Comparison of ENCODE assay signal across 8 cellular contexts in genomic region chrX:111812889-111813563, GRCh38.
"Had no signal": no experiment of that assay in that cellular context is flagged by ENCODE, and none has a peak within 500 bp of the region (broad histone marks: within the 10 kb centered on the region; RNA-seq: fewer than 3 reads in every experiment).

No MANE protein-coding gene starts in this region.

- H3K4me3 Mint-ChIP-seq: IgD-negative memory B cell had no signal

- DNase-seq: IMR-90, KBM-7, KG1 had no signal

- H3K4me2 ChIP-seq: KMS-11 had no signal

- ATAC-seq: K562 had no signal

- H3K36me3 Mint-ChIP-seq: IgD-negative memory B cell had no signal

- H3K4me1 Mint-ChIP-seq: IgD-negative memory B cell had no signal

- FAIRE-seq: HTR-8/SVneo, K562 had no signal

- H3K4me3 ChIP-seq: K562 had no signal

- H3K9ac ChIP-seq: KMS-11 had no signal

- H3K27ac Mint-ChIP-seq: IgD-negative memory B cell had no signal

- H3K27me3 Mint-ChIP-seq: IgD-negative memory B cell had no signal

- H3K27ac ChIP-seq: HL-60, KMS-11 had no signal
